ENCODE assay signal across 20 cellular contexts in genomic region chr21:45084881-45085536, GRCh38. TPM values are rescaled to one million over a fixed set of nuclear protein-coding genes. Genes with fewer than 3 reads are reported as not detected.
DNase-seq lines count a peak whose midpoint lies in the region; ATAC-seq lines count a peak whose summit lies in the region.
"Had no signal": no experiment of that assay in that cellular context is flagged by ENCODE, and none has a peak within 500 bp of the region (broad histone marks: within the 10 kb centered on the region; RNA-seq: fewer than 3 reads in every experiment).

No MANE protein-coding gene starts in this region.

- POLR2A ChIA-PET in T-cell (lab: Charles Lee), result no interaction called here

- no peak overlapping the region for H3K4me3 ChIP-seq in MG63
- H3K4me3 ChIP-seq: breast epithelium, colonic mucosa, lower lobe of right lung, SK-N-MC, smooth muscle cell, thyroid gland had no signal

- CTCF ChIA-PET in activated naive CD4-positive, alpha-beta T cell treated with anti-CD3 and anti-CD28 coated beads, Interleukin-2, amount 10 ng/mL, durations not matched to agents 7 days and 5 days (lab: Charles Lee), result interaction anchor here (1.0 to 1.7 kb wide), 2 partner anchors 21 to 53 kb away, joined by 4 to 6 read pairs; no protein-coding TSS in a partner anchor
- CTCF ChIA-PET in T-cell (lab: Charles Lee), result interaction anchor here in 1 of 2 donors (0.5 kb wide), 1 partner anchor 135 kb away, joined by 3 read pairs; no protein-coding TSS in a partner anchor

- H3K4me3 Mint-ChIP-seq in activated naive CD4-positive, alpha-beta T cell treated with anti-CD3 and anti-CD28 coated beads, Interleukin-2, amount 10 ng/mL, durations not matched to agents 7 days and 5 days, result no peak overlapping the region
- peak overlapping the region in 1 of 3 donors; percentile 52 for H3K4me3 Mint-ChIP-seq in T-cell
- H3K4me3 Mint-ChIP-seq in activated naive CD8-positive, alpha-beta T cell treated with anti-CD3 and anti-CD28 coated beads for 36 hours, result no peak overlapping the region
- H3K4me3 Mint-ChIP-seq in stimulated activated naive B cell treated with anti-CD40 and anti-IgM and Interleukin-4, amounts not matched to agents 10 μg/mL and 1 μg/mL and 100 μg/mL, for 72 hours, result peak overlapping the region; percentile 6 to 39
- H3K4me3 Mint-ChIP-seq: stimulated activated memory B cell treated with anti-CD40 and anti-IgM and Interleukin-4, amounts not matched to agents 10 μg/mL and 1 μg/mL and 100 μg/mL, for 72 hours had no signal

- H3K27ac Mint-ChIP-seq in activated naive CD4-positive, alpha-beta T cell treated with anti-CD3 and anti-CD28 coated beads, Interleukin-2, amount 10 ng/mL, durations not matched to agents 7 days and 5 days, result peak overlapping the region; percentile 69
- H3K27ac Mint-ChIP-seq in T-cell, result peak overlapping the region; percentile 91 to 96
- H3K27ac Mint-ChIP-seq in activated naive CD8-positive, alpha-beta T cell treated with anti-CD3 and anti-CD28 coated beads for 36 hours, result peak overlapping the region; percentile 81
- peak overlapping the region; percentile 68 for H3K27ac Mint-ChIP-seq in stimulated activated naive B cell treated with anti-CD40 and anti-IgM and Interleukin-4, amounts not matched to agents 10 μg/mL and 1 μg/mL and 100 μg/mL, for 72 hours
- H3K27ac Mint-ChIP-seq: stimulated activated memory B cell treated with anti-CD40 and anti-IgM and Interleukin-4, amounts not matched to agents 10 μg/mL and 1 μg/mL and 100 μg/mL, for 72 hours had no signal

- peaks cover 32% of the 10 kb centered on the region for H3K36me3 Mint-ChIP-seq in activated naive CD4-positive, alpha-beta T cell treated with anti-CD3 and anti-CD28 coated beads, Interleukin-2, amount 10 ng/mL, durations not matched to agents 7 days and 5 days
- peaks cover 7% of the 10 kb centered on the region for H3K36me3 Mint-ChIP-seq in T-cell
- H3K36me3 Mint-ChIP-seq in activated naive CD8-positive, alpha-beta T cell treated with anti-CD3 and anti-CD28 coated beads for 36 hours, result peaks cover 57% of the 10 kb centered on the region
- H3K36me3 Mint-ChIP-seq in stimulated activated naive B cell treated with anti-CD40 and anti-IgM and Interleukin-4, amounts not matched to agents 10 μg/mL and 1 μg/mL and 100 μg/mL, for 72 hours, result peaks cover 25 to 56% of the 10 kb centered on the region in 2 donors

- no peaks in the 10 kb centered on the region for H3K9me3 ChIP-seq in MG63
- H3K9me3 ChIP-seq: breast epithelium, Caco-2, colonic mucosa, lower lobe of right lung, thyroid gland had no signal

- DNase-seq in activated naive CD4-positive, alpha-beta T cell treated with anti-CD3 and anti-CD28 coated beads, Interleukin-2, amount 10 ng/mL, durations not matched to agents 7 days and 5 days, result no peak
- DNase-seq in activated naive CD4-positive, alpha-beta T cell treated with anti-CD3 and anti-CD28 coated beads, Interleukin-2, amount 50 U/mL, for 16 hours, result no peak
- DNase-seq in T-cell (no peak), DMS53 treated with DMSO at 0.1 percent for 48 hours (lab: John Stamatoyannopoulos, UW; ENCODE audit: unreplicated experiment) (no peak), MG63 (no peak)
- DNase-seq in activated naive CD8-positive, alpha-beta T cell treated with anti-CD3 and anti-CD28 coated beads for 36 hours, result no peak
- no peak for DNase-seq in stimulated activated naive B cell treated with anti-CD40 and anti-IgM and Interleukin-4, amounts not matched to agents 10 μg/mL and 1 μg/mL and 100 μg/mL, for 72 hours
- DNase-seq: activated CD4-positive, CD25-positive, alpha-beta regulatory T cell treated with anti-CD3 and anti-CD28 coated beads, Interleukin-2, amount 50 U/mL, for 72 hours; Caco-2; colonic mucosa; KBM-7; lower lobe of right lung; NCI-H146; NCI-H526; T1000; thyroid gland had no signal

- peaks cover 96% of the 10 kb centered on the region for H3K4me1 Mint-ChIP-seq in activated naive CD4-positive, alpha-beta T cell treated with anti-CD3 and anti-CD28 coated beads, Interleukin-2, amount 10 ng/mL, durations not matched to agents 7 days and 5 days
- H3K4me1 Mint-ChIP-seq in T-cell, result peaks cover 90 to 96% (median 95%) of the 10 kb centered on the region in 3 donors
- H3K4me1 Mint-ChIP-seq in activated naive CD8-positive, alpha-beta T cell treated with anti-CD3 and anti-CD28 coated beads for 36 hours, result peaks cover 94% of the 10 kb centered on the region
- H3K4me1 Mint-ChIP-seq in stimulated activated naive B cell treated with anti-CD40 and anti-IgM and Interleukin-4, amounts not matched to agents 10 μg/mL and 1 μg/mL and 100 μg/mL, for 72 hours, result peaks cover 64 to 87% of the 10 kb centered on the region in 2 donors

- H3K27me3 ChIP-seq in MG63, result no peaks in the 10 kb centered on the region
- H3K27me3 ChIP-seq: breast epithelium, colonic mucosa, thyroid gland had no signal

- ATAC-seq in T-cell (replicated peaks in 1 of 4), result no peak
- peak; percentile 42 to 43 for ATAC-seq in stimulated activated naive B cell treated with anti-CD40 and anti-IgM and Interleukin-4, amounts not matched to agents 10 μg/mL and 1 μg/mL and 100 μg/mL, for 72 hours (replicated peaks)
- ATAC-seq: lower lobe of right lung; stimulated activated memory B cell treated with anti-CD40 and anti-IgM and Interleukin-4, amounts not matched to agents 10 μg/mL and 1 μg/mL and 100 μg/mL, for 72 hours had no signal

- H3K9me3 Mint-ChIP-seq in activated naive CD4-positive, alpha-beta T cell treated with anti-CD3 and anti-CD28 coated beads, Interleukin-2, amount 10 ng/mL, durations not matched to agents 7 days and 5 days, result no peaks in the 10 kb centered on the region
- no peaks in the 10 kb centered on the region for H3K9me3 Mint-ChIP-seq in T-cell
- H3K9me3 Mint-ChIP-seq in activated naive CD8-positive, alpha-beta T cell treated with anti-CD3 and anti-CD28 coated beads for 36 hours, result peaks cover 2% of the 10 kb centered on the region
- no peaks in the 10 kb centered on the region for H3K9me3 Mint-ChIP-seq in stimulated activated naive B cell treated with anti-CD40 and anti-IgM and Interleukin-4, amounts not matched to agents 10 μg/mL and 1 μg/mL and 100 μg/mL, for 72 hours
- H3K9me3 Mint-ChIP-seq: stimulated activated memory B cell treated with anti-CD40 and anti-IgM and Interleukin-4, amounts not matched to agents 10 μg/mL and 1 μg/mL and 100 μg/mL, for 72 hours had no signal

- H3K36me3 ChIP-seq in MG63, result no peaks in the 10 kb centered on the region
- H3K36me3 ChIP-seq: breast epithelium, colonic mucosa, lower lobe of right lung, thyroid gland had no signal

- H3K27me3 Mint-ChIP-seq in activated naive CD4-positive, alpha-beta T cell treated with anti-CD3 and anti-CD28 coated beads, Interleukin-2, amount 10 ng/mL, durations not matched to agents 7 days and 5 days, result no peaks in the 10 kb centered on the region
- no peaks in the 10 kb centered on the region for H3K27me3 Mint-ChIP-seq in T-cell
- no peaks in the 10 kb centered on the region for H3K27me3 Mint-ChIP-seq in activated naive CD8-positive, alpha-beta T cell treated with anti-CD3 and anti-CD28 coated beads for 36 hours
- H3K27me3 Mint-ChIP-seq in stimulated activated naive B cell treated with anti-CD40 and anti-IgM and Interleukin-4, amounts not matched to agents 10 μg/mL and 1 μg/mL and 100 μg/mL, for 72 hours, result no peaks in the 10 kb centered on the region
- H3K27me3 Mint-ChIP-seq: stimulated activated memory B cell treated with anti-CD40 and anti-IgM and Interleukin-4, amounts not matched to agents 10 μg/mL and 1 μg/mL and 100 μg/mL, for 72 hours had no signal

RNA-seq across cellular contexts. Expression of gene ADARB1, which starts 10.6 kb away (rescaled TPM):
- total RNA-seq in T-cell, result 10 to 100 TPM; 39.7 to 50.3 (median 44.5) TPM
- 10 to 100 TPM; 39.6 to 41.9 TPM for total RNA-seq in activated naive CD8-positive, alpha-beta T cell treated with anti-CD3 and anti-CD28 coated beads for 36 hours
- 2.9 and 15.3 TPM in 2 replicates for total RNA-seq in MG63 (2014; rRNA removed; shearing (Covaris generic); ENCODE audit: low replicate concordance)

Comparison
In these comparisons a context has a peak if more than half of its experiments do, and no peak if none do; other contexts are left out.
1. H3K4me3 Mint-ChIP-seq: peak in stimulated activated naive B cell treated with anti-CD40 and anti-IgM and Interleukin-4, amounts not matched to agents 10 μg/mL and 1 μg/mL and 100 μg/mL, for 72 hours (2 of 2); none in activated naive CD4-positive, alpha-beta T cell treated with anti-CD3 and anti-CD28 coated beads, Interleukin-2, amount 10 ng/mL, durations not matched to agents 7 days and 5 days (single experiment) and activated naive CD8-positive, alpha-beta T cell treated with anti-CD3 and anti-CD28 coated beads for 36 hours (single experiment).
2. ATAC-seq: peak in stimulated activated naive B cell treated with anti-CD40 and anti-IgM and Interleukin-4, amounts not matched to agents 10 μg/mL and 1 μg/mL and 100 μg/mL, for 72 hours (2 of 2); none in T-cell (0 of 4).
3. Peak in every context shown above with its lines, with median percentiles within 50 percentile points of each other: H3K27ac Mint-ChIP-seq.